ENCODE assay signal across 19 cellular contexts in genomic region chr6:23663652-23664051, GRCh38.
DNase-seq lines count a peak whose midpoint lies in the region; ATAC-seq and TF ChIP-seq lines count a peak whose summit lies in the region.
"Had no signal": no experiment of that assay in that cellular context is flagged by ENCODE, and none has a peak within 500 bp of the region (broad histone marks: within the 10 kb centered on the region; RNA-seq: fewer than 3 reads in every experiment).

No MANE protein-coding gene starts in this region.

- DNase-seq in NCI-H748 (lab: John Stamatoyannopoulos, UW; ENCODE audit: unreplicated experiment): peak; percentile 65
- DNase-seq in NCI-H748 treated with DMSO at 0.1 percent for 48 hours (lab: John Stamatoyannopoulos, UW): no peak
- peak; percentile 32 for DNase-seq in NCI-H1105 (lab: John Stamatoyannopoulos, UW)
- peak; percentile 4 for DNase-seq in RPMI7951 (ENCODE audit: low read depth)
- DNase-seq in left kidney (ENCODE audit: low read depth, low spot score): peak; percentile 42
- no peak for DNase-seq in GM10266 (ENCODE audit: extremely low spot score)
- no peak for DNase-seq in cerebellar nuclear complex (lab: John Stamatoyannopoulos, UW)
- DNase-seq: CD4-positive, CD25-positive, alpha-beta regulatory T cell; COR-L47; DND-41; HCEC 1CT; NCI-H1092; NCI-H187; NCI-H2107; NCI-H526; Right ventricle myocardium superior had no signal

- TF ChIP-seq CTCF in GM10266 (IDR thresholded peaks at IDR 0.05; ENCODE audit: control insufficient read depth, insufficient read depth, low read depth, missing control alignments): no peak

- no peak for ATAC-seq in HG02678 (IDR thresholded peaks at IDR 0.05; ENCODE audit: unreplicated experiment)
- ATAC-seq: A549, GM23338 had no signal

Comparison
In these comparisons a context has a peak if more than half of its experiments do, and no peak if none do; other contexts are left out.
1. DNase-seq: peak in NCI-H748 (single experiment), NCI-H1105 (single experiment), RPMI7951 (single experiment) and left kidney (single experiment); none in NCI-H748 treated with DMSO at 0.1 percent for 48 hours (single experiment), GM10266 (single experiment) and cerebellar nuclear complex (0 of 2).